13 cellular contexts compared by ENCODE assay signal in genomic region chr5:10192309-10192708, GRCh38. TPM values are rescaled to one million over a fixed set of nuclear protein-coding genes. Genes with fewer than 3 reads are reported as not detected.
DNase-seq lines count a peak whose midpoint lies in the region; ATAC-seq and TF ChIP-seq lines count a peak whose summit lies in the region.
"Had no signal": no experiment of that assay in that cellular context is flagged by ENCODE, and none has a peak within 500 bp of the region (broad histone marks: within the 10 kb centered on the region; RNA-seq: fewer than 3 reads in every experiment).

No MANE protein-coding gene starts in this region.

- 0 out of 2 replicates have a peak overlapping the region, but pooled peaks have one; percentile 15 for H3K4me3 ChIP-seq in GM23248
- H3K4me3 ChIP-seq in WERI-Rb-1 (ENCODE audit: low read depth, low read length): no peak overlapping the region
- no peak overlapping the region for H3K4me3 ChIP-seq in fibroblast of the aortic adventitia (ENCODE audit: low read depth, low read length)

- TF ChIP-seq CTCF in WERI-Rb-1 (IDR thresholded peaks at IDR 0.05; ENCODE audit: low read depth, low read length): no peak
- no peak for TF ChIP-seq CTCF in fibroblast of the aortic adventitia (IDR thresholded peaks at IDR 0.05; ENCODE audit: insufficient read depth, low read length)

- ATAC-seq in HG02973 (IDR thresholded peaks at IDR 0.05; ENCODE audit: unreplicated experiment) (no peak), GM19397 (IDR thresholded peaks at IDR 0.05; ENCODE audit: unreplicated experiment) (no peak)
- ATAC-seq: T-cell had no signal

- H3K9me3 ChIP-seq in GM23248 (ENCODE audit: low read depth) (no peaks in the 10 kb centered on the region), WERI-Rb-1 (ENCODE audit: severe bottlenecking) (peaks cover 18% of the 10 kb centered on the region)

- H3K36me3 ChIP-seq in GM23248 (ENCODE audit: low read depth): no peaks in the 10 kb centered on the region
- no peaks in the 10 kb centered on the region for H3K36me3 ChIP-seq in WERI-Rb-1

- in situ Hi-C loops in GM23248 (cut with MboI): no loop called here

- peaks cover 13% of the 10 kb centered on the region; the same call in 1 of the 2 replicates for H3F3A ChIP-seq in GM23248 (ENCODE audit: insufficient read depth)

- WGBS in GM23248 (ENCODE audit: low coverage in 1 of 2, low lambda C conversion rate in 2 of 2, missing lambda C conversion rate in 2 of 2), 2 experiments: 2% methylated on average over 3 of the region's 3 CpGs

- peaks cover 16% of the 10 kb centered on the region for H3K4me1 ChIP-seq in GM23248 (ENCODE audit: insufficient read depth)

- DNase-seq in GM23248: peak; percentile 86
- no peak for DNase-seq in WERI-Rb-1
- DNase-seq in fibroblast of the aortic adventitia (ENCODE audit: low read depth): peak; percentile 68
- no peak for DNase-seq in T-helper 2 cell
- no peak for DNase-seq in SHP77 (lab: John Stamatoyannopoulos, UW)
- DNase-seq: activated CD4-positive, CD25-positive, alpha-beta regulatory T cell; activated gamma-delta T cell; H7; NCI-H69; stimulated activated CD4-positive, alpha-beta T cell treated with anti-CD3 and anti-CD28 coated beads, Interleukin-2, amount 100 ng/mL, for 24 hours; T-cell had no signal

- peak overlapping the region; percentile 11; the same call in 1 of the 2 replicates for H2AFZ ChIP-seq in GM23248

- H3K27me3 ChIP-seq in GM23248 (replicated peaks; ENCODE audit: insufficient read depth) (no peaks in the 10 kb centered on the region), WERI-Rb-1 (ENCODE audit: insufficient read depth, low read depth, severe bottlenecking) (no peaks in the 10 kb centered on the region)

- peak overlapping the region; percentile 49 for H3K27ac ChIP-seq in GM23248
- peak overlapping the region; percentile 51 for H3K27ac ChIP-seq in WERI-Rb-1

- H3K79me2 ChIP-seq in GM23248 (ENCODE audit: insufficient read depth): no peaks in the 10 kb centered on the region

- H3K9me2 ChIP-seq in GM23248 (ENCODE audit: insufficient read depth): no peaks in the 10 kb centered on the region

- H3K4me2 ChIP-seq in GM23248 (ENCODE audit: unreplicated experiment): peak overlapping the region; percentile 53

- H4K20me1 ChIP-seq in GM23248 (ENCODE audit: insufficient read depth): no peaks in the 10 kb centered on the region

- no peak overlapping the region for H3K9ac ChIP-seq in GM23248

RNA-seq across cellular contexts. Expression of gene ATPSCKMT, which starts 57.4 kb away (rescaled TPM):
- total RNA-seq in GM23248 (2014; rRNA removed; shearing (Covaris generic)): 15.3 and 16.8 TPM in 2 replicates
- 12.8 and 13.9 TPM in 2 replicates for polyA plus RNA-seq in GM23248 (2016; fragmentation: Nextera tagmentation; extraction: Ambion mirVana)
- total RNA-seq in fibroblast of the aortic adventitia (ENCODE audit: low replicate concordance): 34.3 and 60.9 TPM in 2 replicates

RNA-seq across cellular contexts. Expression of gene CCT5, which starts 57.8 kb away (rescaled TPM):
- total RNA-seq in GM23248 (2014; rRNA removed; shearing (Covaris generic)): 301 and 392 TPM in 2 replicates
- polyA plus RNA-seq in GM23248 (2016; fragmentation: Nextera tagmentation; extraction: Ambion mirVana): 257 and 264 TPM in 2 replicates
- 168 and 359 TPM in 2 replicates for total RNA-seq in fibroblast of the aortic adventitia (ENCODE audit: low replicate concordance)

Comparison
In these comparisons a context has a peak if more than half of its experiments do, and no peak if none do; other contexts are left out.
1. DNase-seq: peak in GM23248 (single experiment) and fibroblast of the aortic adventitia (single experiment); none in WERI-Rb-1 (single experiment), T-helper 2 cell (0 of 5) and SHP77 (0 of 2).